17 cellular contexts compared by ENCODE assay signal in genomic region chr11:35654711-35655110, GRCh38.
"Had no signal": no experiment of that assay in that cellular context is flagged by ENCODE, and none has a peak within 500 bp of the region (broad histone marks: within the 10 kb centered on the region; RNA-seq: fewer than 3 reads in every experiment).

No MANE protein-coding gene starts in this region.

- H3K4me1 Mint-ChIP-seq: memory B cell; stimulated activated effector memory CD8-positive, alpha-beta T cell treated with anti-CD3 and anti-CD28 coated beads, Interleukin-12 subunit alpha, Interleukin-12 subunit beta, amount 100 ng/mL, for 72 hours had no signal

- DNase-seq: activated CD4-positive, alpha-beta T cell treated with anti-CD3 and anti-CD28 coated beads for 48 hours; activated CD8-positive, alpha-beta memory T cell treated with anti-CD3 and anti-CD28 coated beads for 24 hours; activated naive CD4-positive, alpha-beta T cell treated with Interleukin-2 at 50 U/mL for 16 hours; central memory CD4-positive, alpha-beta T cell; effector memory CD8-positive, alpha-beta T cell; erythroblast; left lung; small intestine; SW 1271; T-helper 9 cell; tibial artery; WERI-Rb-1 had no signal

- H3K36me3 Mint-ChIP-seq: memory B cell; stimulated activated effector memory CD8-positive, alpha-beta T cell treated with anti-CD3 and anti-CD28 coated beads, Interleukin-12 subunit alpha, Interleukin-12 subunit beta, amount 100 ng/mL, for 72 hours had no signal

- H3K36me3 ChIP-seq: left lung, right atrium auricular region, tibial artery, vagina, WERI-Rb-1 had no signal

- H3K9me3 Mint-ChIP-seq: effector memory CD8-positive, alpha-beta T cell; memory B cell; stimulated activated effector memory CD8-positive, alpha-beta T cell treated with anti-CD3 and anti-CD28 coated beads, Interleukin-12 subunit alpha, Interleukin-12 subunit beta, amount 100 ng/mL, for 72 hours had no signal

- H3K27ac Mint-ChIP-seq: effector memory CD8-positive, alpha-beta T cell; memory B cell; stimulated activated effector memory CD8-positive, alpha-beta T cell treated with anti-CD3 and anti-CD28 coated beads, Interleukin-12 subunit alpha, Interleukin-12 subunit beta, amount 100 ng/mL, for 72 hours had no signal

- H3K4me3 ChIP-seq: coronary artery, left lung, right atrium auricular region, tibial artery, vagina had no signal

- H3K4me3 Mint-ChIP-seq: effector memory CD8-positive, alpha-beta T cell; memory B cell; stimulated activated effector memory CD8-positive, alpha-beta T cell treated with anti-CD3 and anti-CD28 coated beads, Interleukin-12 subunit alpha, Interleukin-12 subunit beta, amount 100 ng/mL, for 72 hours had no signal

- H3K9me3 ChIP-seq: left lung, right atrium auricular region, tibial artery, vagina had no signal

- H3K4me1 ChIP-seq: left lung, right atrium auricular region, tibial artery, vagina had no signal

- ATAC-seq: effector memory CD8-positive, alpha-beta T cell; left lung; stimulated activated effector memory CD8-positive, alpha-beta T cell treated with anti-CD3 and anti-CD28 coated beads, Interleukin-12 subunit alpha, Interleukin-12 subunit beta, amount 100 ng/mL, for 72 hours had no signal

- H3K27me3 ChIP-seq: right atrium auricular region, vagina had no signal

- H3K27ac ChIP-seq: coronary artery, left lung, right atrium auricular region, tibial artery, vagina, WERI-Rb-1 had no signal
